8 cellular contexts compared by ENCODE assay signal in the genomic region with DNA sequence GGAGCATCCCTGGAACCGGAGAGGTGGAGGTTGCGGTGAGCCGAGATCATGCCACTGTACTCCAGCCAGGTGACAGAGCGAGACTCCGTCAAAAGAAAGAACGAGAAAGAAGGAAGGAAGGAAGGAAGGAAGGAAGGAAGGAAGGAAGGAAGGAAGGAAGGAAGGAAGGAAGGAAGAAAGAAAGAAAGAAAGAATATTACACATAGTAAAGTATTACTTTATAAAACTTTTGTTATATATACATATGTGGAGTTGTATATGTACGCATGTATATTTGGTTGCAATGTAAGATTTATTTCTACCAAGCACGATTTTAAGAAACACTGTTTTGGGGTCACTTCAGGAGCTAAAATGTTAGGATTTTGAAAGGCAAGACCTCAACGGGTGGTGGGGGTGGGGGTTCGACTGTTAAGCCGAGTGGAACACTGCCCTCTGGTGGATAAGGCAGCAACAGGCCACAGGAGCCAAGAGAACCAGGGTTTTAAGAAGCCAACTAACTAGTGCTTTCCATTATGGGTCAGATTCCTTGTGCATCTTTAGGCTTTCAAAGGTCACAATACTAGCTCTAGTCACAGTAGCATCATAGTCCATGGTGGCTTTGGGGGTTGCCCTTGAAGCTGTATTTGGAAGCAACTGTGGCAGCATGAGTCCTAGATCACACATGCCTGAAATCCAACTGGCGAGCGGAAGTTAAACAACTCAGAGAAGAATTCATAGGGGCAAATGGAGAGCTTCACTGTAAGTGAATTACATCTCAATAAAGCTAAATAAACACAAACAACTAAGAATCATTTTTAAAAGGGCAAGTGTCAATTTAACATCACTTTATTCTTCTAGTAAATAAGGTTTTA. TPM values are rescaled to one million over a fixed set of nuclear protein-coding genes. Genes with fewer than 3 reads are reported as not detected.
DNase-seq lines count a peak whose midpoint lies in the region; ATAC-seq and TF ChIP-seq lines count a peak whose summit lies in the region.

No MANE protein-coding gene starts in this region.

- no peaks in the 10 kb centered on the region for H3F3A ChIP-seq in OCI-LY1 (ENCODE audit: insufficient read depth, low read length)

- peak overlapping the region in 1 of 10 donors; percentile 39 for H3K4me3 Mint-ChIP-seq in naive thymus-derived CD4-positive, alpha-beta T cell

- H3K9ac ChIP-seq in OCI-LY1 (ENCODE audit: low read length): no peak overlapping the region

- H3K9me3 ChIP-seq in OCI-LY1 (ENCODE audit: low read length): no peaks in the 10 kb centered on the region
- H3K9me3 ChIP-seq in naive thymus-derived CD4-positive, alpha-beta T cell (ENCODE audit: control insufficient read depth in 2 of 3, low read length in 3 of 3): no peaks in the 10 kb centered on the region

- H3K27ac ChIP-seq in OCI-LY1 (ENCODE audit: low read depth, low read length, poor library complexity, severe bottlenecking): no peak overlapping the region
- no peak overlapping the region for H3K27ac ChIP-seq in naive thymus-derived CD4-positive, alpha-beta T cell (ENCODE audit: low read depth, low read length)

- H3K9me2 ChIP-seq in OCI-LY1 (ENCODE audit: low read depth, low read length): no peaks in the 10 kb centered on the region

- H3K27me3 ChIP-seq in OCI-LY1 (ENCODE audit: insufficient read depth, low read length): no peaks in the 10 kb centered on the region
- no peaks in the 10 kb centered on the region for H3K27me3 ChIP-seq in naive thymus-derived CD4-positive, alpha-beta T cell (ENCODE audit: control insufficient read depth in 2 of 2, insufficient read depth in 2 of 2, low read length in 2 of 2)

- H3K9me3 Mint-ChIP-seq in naive thymus-derived CD4-positive, alpha-beta T cell: no peaks in the 10 kb centered on the region

- DNase-seq in GM10248 (ENCODE audit: extremely low spot score): peak; percentile 78
- peak; percentile 66 for DNase-seq in activated T-cell treated with anti-CD3 and anti-CD28 coated beads for 4 hours
- peak; percentile 82 to 86 for DNase-seq in erythroblast (lab: John Stamatoyannopoulos, UW)
- peak; percentile 24 to 67 (median 59) for DNase-seq in naive thymus-derived CD4-positive, alpha-beta T cell
- peak; percentile 26 for DNase-seq in stromal cell of bone marrow (ENCODE audit: low read depth)
- no peak for DNase-seq in NCI-H1436 treated with DMSO at 0.1 percent for 48 hours (lab: John Stamatoyannopoulos, UW)

- H3K4me1 Mint-ChIP-seq in naive thymus-derived CD4-positive, alpha-beta T cell: peaks cover 11 to 39% (median 25%) of the 10 kb centered on the region in 7 donors

- no peak overlapping the region for H2AFZ ChIP-seq in OCI-LY1 (ENCODE audit: low read length)

- no peaks in the 10 kb centered on the region for H3K27me3 Mint-ChIP-seq in naive thymus-derived CD4-positive, alpha-beta T cell

- TF ChIP-seq CTCF in GM10248 (IDR thresholded peaks at IDR 0.05; ENCODE audit: control extremely low read depth, extremely low read depth, low read depth, missing control alignments): peak; percentile 88
- TF ChIP-seq CTCF in OCI-LY1 (IDR thresholded peaks at IDR 0.05; ENCODE audit: low read length): peak; percentile 95

- peak; percentile 64 for ATAC-seq in HG03159 (IDR thresholded peaks at IDR 0.05; ENCODE audit: unreplicated experiment)
- ATAC-seq in naive thymus-derived CD4-positive, alpha-beta T cell: peak; percentile 88

- H3K36me3 ChIP-seq in OCI-LY1 (ENCODE audit: insufficient read depth, low read length): no peaks in the 10 kb centered on the region
- peaks cover 0 to 11% (median 0%) of the 10 kb centered on the region in 3 experiments for H3K36me3 ChIP-seq in naive thymus-derived CD4-positive, alpha-beta T cell (ENCODE audit: control insufficient read depth in 2 of 3, insufficient read depth in 3 of 3, low read length in 3 of 3)

- no peak overlapping the region for H3K27ac Mint-ChIP-seq in naive thymus-derived CD4-positive, alpha-beta T cell

- no peak overlapping the region for H3K4me3 ChIP-seq in OCI-LY1 (ENCODE audit: low read depth, low read length, poor library complexity, severe bottlenecking)
- no peak overlapping the region for H3K4me3 ChIP-seq in naive thymus-derived CD4-positive, alpha-beta T cell (ENCODE audit: low read length)

- H4K20me1 ChIP-seq in OCI-LY1 (ENCODE audit: insufficient read depth, low read length): no peaks in the 10 kb centered on the region

- TF ChIP-seq POLR2A in erythroblast (IDR thresholded peaks at IDR 0.05; ENCODE audit: low read length): no peak

- POLR2A ChIA-PET in GM10248 (lab: Yijun Ruan, JAX): no interaction called here
- POLR2A ChIA-PET in naive thymus-derived CD4-positive, alpha-beta T cell (lab: Charles Lee): interaction anchor here (0.8 to 1.2 kb wide), 3 partner anchors 29 to 127 kb away, joined by 3 to 5 read pairs (median 3); no protein-coding TSS in a partner anchor

- H3K79me2 ChIP-seq in OCI-LY1 (ENCODE audit: insufficient read depth, low read length): no peaks in the 10 kb centered on the region

- CTCF ChIA-PET in GM10248 (lab: Yijun Ruan, JAX): interaction anchor here (0.6 to 4.8 kb wide), 42 partner anchors 9 to 725 kb away, joined by 3 to 137 read pairs (median 4); a partner anchor contains a TSS
- CTCF ChIA-PET in naive thymus-derived CD4-positive, alpha-beta T cell (lab: Charles Lee): interaction anchor here (0.6 to 7.5 kb wide), 25 partner anchors 9 to 713 kb away, joined by 3 to 141 read pairs (median 4); a partner anchor contains a TSS

- no peak overlapping the region for H3K4me2 ChIP-seq in OCI-LY1 (ENCODE audit: low read length)

- intact Hi-C loops in naive thymus-derived CD4-positive, alpha-beta T cell (cut with micrococcal nuclease): loop anchor here (1.0 to 5.0 kb wide), 8 partner anchors 10 to 564 kb away; a partner anchor contains a TSS

- H3K4me1 ChIP-seq in OCI-LY1 (ENCODE audit: insufficient read depth, low read length, severe bottlenecking): no peaks in the 10 kb centered on the region
- peaks cover 0 to 4% of the 10 kb centered on the region in 2 donors for H3K4me1 ChIP-seq in naive thymus-derived CD4-positive, alpha-beta T cell (ENCODE audit: control insufficient read depth in 2 of 2, insufficient read depth in 2 of 2, low read length in 2 of 2)

- H3K36me3 Mint-ChIP-seq in naive thymus-derived CD4-positive, alpha-beta T cell: peaks cover 0 to 17% (median 6%) of the 10 kb centered on the region in 5 donors

RNA-seq across cellular contexts. Expression of a gene that starts 22.5 kb away (rescaled TPM):
- 10 to 100 TPM; 21.0 to 52.7 (median 33.8) TPM for total RNA-seq in naive thymus-derived CD4-positive, alpha-beta T cell
- 10 to 100 TPM; 15.5 to 21.4 TPM for polyA plus RNA-seq in naive thymus-derived CD4-positive, alpha-beta T cell

RNA-seq across cellular contexts. Expression of a gene that starts 22.5 kb away (rescaled TPM):
- 10 to 100 TPM in 2 of 5 experiments, 1 to 10 TPM in 3; 5.4 to 16.0 (median 7.9) TPM for total RNA-seq in naive thymus-derived CD4-positive, alpha-beta T cell
- 1 to 10 TPM in 1 of 2 donors, under 1 TPM in 1; 0.60 to 1.1 TPM for polyA plus RNA-seq in naive thymus-derived CD4-positive, alpha-beta T cell

RNA-seq across cellular contexts. Expression of a gene that starts 39.4 kb away (rescaled TPM):
- total RNA-seq in naive thymus-derived CD4-positive, alpha-beta T cell: 10 to 100 TPM; 27.1 to 86.1 (median 46.4) TPM
- polyA plus RNA-seq in naive thymus-derived CD4-positive, alpha-beta T cell: 10 to 100 TPM; 37.4 to 59.3 TPM
